ENCODE assay signal across 1 cellular context in genomic region chr5:132666310-132667123, GRCh38.
TF ChIP-seq lines count a peak whose summit lies in the region.

No MANE protein-coding gene starts in this region.

TF ChIP-seq in K562, 482 proteins besides CTCF, POLR2A, EP300 and RAD21 (continued from another document and continues in another):
- TF ChIP-seq ZFP91 (CRISPR knock-in tag; IDR thresholded peaks at IDR 0.05) (no peak), ZNF239 (CRISPR knock-in tag; IDR thresholded peaks at IDR 0.05) (peak; percentile 87), ZNF41 (CRISPR knock-in tag; conservative IDR thresholded peaks at IDR 0.05) (peak; percentile 92), KDM1A (IDR thresholded peaks at IDR 0.05) (no peak), KDM5B (IDR thresholded peaks at IDR 0.05; ENCODE audit: insufficient replicate concordance, low read depth, low read length) (peak; percentile 55), NKRF (IDR thresholded peaks at IDR 0.05; ENCODE audit: borderline replicate concordance) (no peak), ZNF143 (CRISPR knock-in tag; IDR thresholded peaks at IDR 0.05) (no peak), ZNF780A (CRISPR knock-in tag; IDR thresholded peaks at IDR 0.05) (0 out of 2 replicates have a peak, but pooled peaks have one; percentile 47), HNRNPL (IDR thresholded peaks at IDR 0.05; ENCODE audit: low read depth, low read length) (0 out of 2 replicates have a peak, but pooled peaks have one; percentile 39), ZNF717 (CRISPR knock-in tag; IDR thresholded peaks at IDR 0.05) (0 out of 2 replicates have a peak, but pooled peaks have one; percentile 68), GATAD2A (IDR thresholded peaks at IDR 0.05) (peak; percentile 81), ZNF184 (CRISPR knock-in tag; IDR thresholded peaks at IDR 0.05) (no peak), STAT5B (CRISPR knock-in tag; IDR thresholded peaks at IDR 0.05) (peak; percentile 80), MAZ (CRISPR knock-in tag; conservative IDR thresholded peaks at IDR 0.05 in 1 of 2, IDR thresholded peaks at IDR 0.05 in 1 of 2) (peak in 1 of 2 experiments; percentile 94; a peak in 2 of 4 replicates), HBP1 (CRISPR knock-in tag; IDR thresholded peaks at IDR 0.05) (peak; percentile 89), FOXP4 (CRISPR knock-in tag; IDR thresholded peaks at IDR 0.05; ENCODE audit: borderline replicate concordance) (no peak), MITF (IDR thresholded peaks at IDR 0.05) (no peak), MCM3 (IDR thresholded peaks at IDR 0.05) (no peak), KLF6 (CRISPR knock-in tag; IDR thresholded peaks at IDR 0.05; ENCODE audit: borderline replicate concordance) (peak; percentile 97), ZNF512 (tag; IDR thresholded peaks at IDR 0.05) (no peak), NFE2L1 (tag; IDR thresholded peaks at IDR 0.05; ENCODE audit: borderline replicate concordance, low read depth) (peak; percentile 78), ZNF146 (CRISPR knock-in tag; IDR thresholded peaks at IDR 0.05; ENCODE audit: unreplicated experiment) (no peak), HNRNPK (IDR thresholded peaks at IDR 0.05; ENCODE audit: low read depth, low read length, poor library complexity, severe bottlenecking) (no peak), CBFA2T2 (conservative IDR thresholded peaks at IDR 0.05) (peak; percentile 60), ZBTB33 (CRISPR knock-in tag; IDR thresholded peaks at IDR 0.05) (no peak), NBN (IDR thresholded peaks at IDR 0.05; ENCODE audit: low read depth) (0 out of 2 replicates have a peak, but pooled peaks have one; percentile 28), NFE2 (IDR thresholded peaks at IDR 0.05; ENCODE audit: low read depth) (no peak), NCOA6 (IDR thresholded peaks at IDR 0.05) (no peak), WHSC1 (IDR thresholded peaks at IDR 0.05; ENCODE audit: low read length) (no peak), JUND (IDR thresholded peaks at IDR 0.05; ENCODE audit: borderline replicate concordance, low read depth, low read length) (peak; percentile 66), JUND (tag; IDR thresholded peaks at IDR 0.05; ENCODE audit: borderline replicate concordance, low read depth, low read length) (peak; percentile 86; the same call in 2 of the 3 replicates), FOS (IDR thresholded peaks at IDR 0.05; ENCODE audit: extremely low read depth, insufficient read length) (no peak), KDM4B (IDR thresholded peaks at IDR 0.05; ENCODE audit: borderline replicate concordance in 2 of 2, low read depth in 1 of 2) (peak in 1 of 2 experiments; percentile 92; a peak in 2 of 4 replicates), MCM7 (IDR thresholded peaks at IDR 0.05) (no peak), ZNF175 (CRISPR knock-in tag; IDR thresholded peaks at IDR 0.05; ENCODE audit: low read depth) (peak; percentile 92), SRSF3 (IDR thresholded peaks at IDR 0.05; ENCODE audit: insufficient read depth, low read length) (no peak), MTA1 (IDR thresholded peaks at IDR 0.05; ENCODE audit: borderline replicate concordance) (no peak), EP400 (IDR thresholded peaks at IDR 0.05) (no peak), MXD1 (CRISPR knock-in tag; IDR thresholded peaks at IDR 0.05; ENCODE audit: borderline replicate concordance, poor library complexity, severe bottlenecking) (peak; percentile 78), CEBPB (tag; IDR thresholded peaks at IDR 0.05) (0 out of 2 replicates have a peak, but pooled peaks have one; percentile 14), XRCC5 (IDR thresholded peaks at IDR 0.05; ENCODE audit: low read depth, low read length) (no peak), ZBTB11 (CRISPR knock-in tag; IDR thresholded peaks at IDR 0.05) (peak in 1 of 3 experiments; percentile 84; a peak in 2 of 6 replicates), GMEB1 (CRISPR knock-in tag; IDR thresholded peaks at IDR 0.05) (peak; percentile 79), MAX (CRISPR knock-in tag; IDR thresholded peaks at IDR 0.05) (peak; percentile 73), ZFPM2 (CRISPR knock-in tag; IDR thresholded peaks at IDR 0.05) (peak; percentile 87; the same call in 1 of the 2 replicates)
